10 cellular contexts compared by ENCODE assay signal in the genomic region with DNA sequence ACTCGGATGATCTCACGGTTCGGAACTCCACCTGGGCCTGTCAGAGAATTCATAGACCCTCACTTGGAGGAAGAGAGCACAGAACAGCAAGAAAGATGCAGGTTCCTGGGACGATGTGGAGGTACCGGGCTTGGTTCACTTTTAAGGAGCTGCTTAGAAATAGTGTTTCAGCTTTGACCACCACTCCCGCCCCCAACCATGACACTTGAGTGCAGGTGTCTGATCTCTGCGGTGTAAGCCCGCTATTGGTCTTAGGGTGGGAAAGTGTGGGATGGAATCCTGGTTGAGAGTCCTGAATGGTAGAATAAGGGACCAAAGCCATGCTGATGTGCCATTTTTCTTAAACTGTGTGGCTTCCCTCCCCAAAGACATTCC.
DNase-seq lines count a peak whose midpoint lies in the region; ATAC-seq, FAIRE-seq and TF ChIP-seq lines count a peak whose summit lies in the region.
"Had no signal": no experiment of that assay in that cellular context is flagged by ENCODE, and none has a peak within 500 bp of the region (broad histone marks: within the 10 kb centered on the region; RNA-seq: fewer than 3 reads in every experiment).

No MANE protein-coding gene starts in this region.

- TF ChIP-seq POLR2A in HepG2 (IDR thresholded peaks at IDR 0.05; ENCODE audit: insufficient read depth in 1 of 2, low read depth in 2 of 2, low read length in 2 of 2) (no peak), right lobe of liver (IDR thresholded peaks at IDR 0.05) (no peak)

- H4K20me1 ChIP-seq in HepG2 (ENCODE audit: insufficient read depth, low read length): no peaks in the 10 kb centered on the region

- peak overlapping the region; percentile 75 for H3K4me2 ChIP-seq in HepG2 (ENCODE audit: low read depth, low read length)

- TSS peak; percentile 91 for BruUV-seq in HepG2 (replicated peaks; lab: Mats Ljungman, UMichigan)

- intact Hi-C loops in HepG2 (cut with micrococcal nuclease; ENCODE audit: unreplicated experiment): no loop called here
- intact Hi-C loops in right lobe of liver (cut with DNase I): no loop called here

- no peaks in the 10 kb centered on the region for H3K36me3 ChIP-seq in HepG2 (replicated peaks in 1 of 2; ENCODE audit: control insufficient read depth in 1 of 2, insufficient read depth in 2 of 2, low read length in 2 of 2)
- H3K36me3 ChIP-seq in right lobe of liver: no peaks in the 10 kb centered on the region
- no peaks in the 10 kb centered on the region for H3K36me3 ChIP-seq in mucosa of rectum (ENCODE audit: control insufficient read depth in 2 of 2, insufficient read depth in 2 of 2, low read length in 2 of 2)
- H3K36me3 ChIP-seq in WERI-Rb-1: no peaks in the 10 kb centered on the region

- TF ChIP-seq CTCF in HepG2 (CRISPR knock-in tag; IDR thresholded peaks at IDR 0.05): no peak
- TF ChIP-seq CTCF in right lobe of liver (IDR thresholded peaks at IDR 0.05): no peak
- TF ChIP-seq CTCF in astrocyte of the cerebellum (IDR thresholded peaks at IDR 0.05; ENCODE audit: low read depth, low read length, missing control alignments): no peak
- no peak for TF ChIP-seq CTCF in WERI-Rb-1 (IDR thresholded peaks at IDR 0.05; ENCODE audit: low read depth, low read length)

- WGBS in HepG2 (ENCODE audit: low lambda C conversion rate): 77% methylated on average over 8 of the region's 8 CpGs
- 43% methylated on average over 5 of the region's 8 CpGs for WGBS in right lobe of liver (ENCODE audit: insufficient coverage, low coverage, low lambda C conversion rate, missing lambda C conversion rate)

- H3K27ac ChIP-seq in HepG2 (ENCODE audit: extremely low read length, insufficient read depth, low read length): peak overlapping the region; percentile 32
- no peak overlapping the region for H3K27ac ChIP-seq in right lobe of liver
- peak overlapping the region; percentile 43 to 58 for H3K27ac ChIP-seq in mucosa of rectum (ENCODE audit: low read depth in 2 of 2, low read length in 2 of 2)
- no peak overlapping the region for H3K27ac ChIP-seq in WERI-Rb-1

- no peak overlapping the region for H2AFZ ChIP-seq in HepG2 (ENCODE audit: low read length)

- H3K4me3 ChIP-seq in HepG2 (replicated peaks in 1 of 3; ENCODE audit: insufficient read depth in 1 of 3, low read depth in 2 of 3, low read length in 3 of 3) (peak overlapping the region; percentile 18 to 46 (median 36); a peak in 4 of 6 replicates), right lobe of liver (no peak overlapping the region), astrocyte of the cerebellum (ENCODE audit: low read depth, low read length) (peak overlapping the region; percentile 30), mucosa of rectum (ENCODE audit: low read length in 2 of 2) (peak overlapping the region; percentile 31 to 57), WERI-Rb-1 (ENCODE audit: low read depth, low read length) (no peak overlapping the region)

- POLR2A ChIA-PET in HepG2 (lab: Yijun Ruan, JAX): interaction anchor here (2.0 kb wide), 1 partner anchor 10 kb away, joined by 5 read pairs; no protein-coding TSS in a partner anchor

- H3K27me3 ChIP-seq in HepG2 (ENCODE audit: control insufficient read depth in 1 of 2, insufficient read depth in 2 of 2, low read length in 2 of 2) (no peaks in the 10 kb centered on the region), right lobe of liver (peaks cover 3 to 16% of the 10 kb centered on the region in 2 donors), mucosa of rectum (ENCODE audit: control insufficient read depth in 2 of 2, insufficient read depth in 2 of 2, low read length in 2 of 2) (peaks cover 29 to 53% of the 10 kb centered on the region in 2 donors), WERI-Rb-1 (ENCODE audit: insufficient read depth, low read depth, severe bottlenecking) (no peaks in the 10 kb centered on the region)

- in situ Hi-C loops in HepG2 (cut with HindIII; ENCODE audit: extremely low pct_ligation_motif_present, low pct_unique_long_range_greater_than_20kb) (no loop called here), astrocyte of the cerebellum (cut with HindIII; ENCODE audit: low sequenced_read_pairs) (no loop called here)

- no peaks in the 10 kb centered on the region for H3K79me2 ChIP-seq in HepG2 (ENCODE audit: insufficient read depth, low read length)

- TF ChIP-seq EP300 in HepG2 (IDR thresholded peaks at IDR 0.05; ENCODE audit: low read depth in 2 of 2, low read length in 2 of 2): no peak
- TF ChIP-seq EP300 in HepG2 (CRISPR knock-in tag; IDR thresholded peaks at IDR 0.05; ENCODE audit: borderline replicate concordance): no peak

- no peak for FAIRE-seq in HepG2 (lab: Jason Lieb, UNC)

- TF ChIP-seq RAD21 in HepG2 (CRISPR knock-in tag; IDR thresholded peaks at IDR 0.05): no peak

- no peak for ATAC-seq in HepG2
- no peak for ATAC-seq in right lobe of liver
- no peak for ATAC-seq in GM18909 (IDR thresholded peaks at IDR 0.05; ENCODE audit: poor library complexity, unreplicated experiment)

- CTCF ChIA-PET in HepG2 (lab: Yijun Ruan, JAX; ENCODE audit: low intra/inter-chr PET ratio, low total read pairs): no interaction called here

- no peak for DNase-seq in HepG2 (ENCODE audit: low spot score)
- no peak for DNase-seq in right lobe of liver
- no peak for DNase-seq in astrocyte of the cerebellum (ENCODE audit: low read depth)
- DNase-seq in NCI-H2196 treated with DMSO at 0.1 percent for 48 hours (lab: John Stamatoyannopoulos, UW; ENCODE audit: unreplicated experiment): no peak
- DNase-seq in GM19238 (ENCODE audit: insufficient read length, low spot score): no peak
- DNase-seq in WERI-Rb-1: no peak
- DNase-seq: activated CD4-positive, alpha-beta T cell treated with anti-CD3 and anti-CD28 coated beads, Interleukin-2, amount 50 U/mL, for 4 hours; effector CD4-positive, alpha-beta T cell had no signal

- H3K4me1 ChIP-seq in HepG2 (ENCODE audit: insufficient read depth, low read length) (peaks cover 65% of the 10 kb centered on the region), right lobe of liver (peaks cover 0 to 5% (median 0%) of the 10 kb centered on the region in 4 donors), mucosa of rectum (ENCODE audit: control insufficient read depth in 2 of 2, insufficient read depth in 2 of 2, low read length in 2 of 2) (peaks cover 2 to 5% of the 10 kb centered on the region in 2 donors)

- no peaks in the 10 kb centered on the region for H3K9me3 ChIP-seq in HepG2 (ENCODE audit: low read length)
- no peaks in the 10 kb centered on the region for H3K9me3 ChIP-seq in right lobe of liver
- no peaks in the 10 kb centered on the region for H3K9me3 ChIP-seq in mucosa of rectum (ENCODE audit: control insufficient read depth in 2 of 2, low read length in 2 of 2)
- H3K9me3 ChIP-seq in WERI-Rb-1 (ENCODE audit: severe bottlenecking): no peaks in the 10 kb centered on the region

- H3K9ac ChIP-seq in HepG2 (ENCODE audit: insufficient read depth, low read depth, low read length): no peak overlapping the region; the same call in 1 of the 2 replicates
- no peak overlapping the region for H3K9ac ChIP-seq in mucosa of rectum (ENCODE audit: low read depth in 1 of 2, low read length in 2 of 2)

TF ChIP-seq in HepG2, 621 proteins besides CTCF, POLR2A, EP300 and RAD21:
- TF ChIP-seq ADNP (CRISPR knock-in tag; IDR thresholded peaks at IDR 0.05) (no peak), TAF15 (IDR thresholded peaks at IDR 0.05; ENCODE audit: low read depth, low read length, poor library complexity, severe bottlenecking) (no peak), ZNF580 (CRISPR knock-in tag; IDR thresholded peaks at IDR 0.05; ENCODE audit: borderline replicate concordance, low read depth) (no peak), ZNF232 (CRISPR knock-in tag; IDR thresholded peaks at IDR 0.05; ENCODE audit: borderline replicate concordance) (no peak)

Comparison
In these comparisons a context has a peak if more than half of its experiments do, and no peak if none do; other contexts are left out.
1. H3K27ac ChIP-seq: peak in HepG2 (single experiment) and mucosa of rectum (2 of 2); none in right lobe of liver (0 of 3) and WERI-Rb-1 (single experiment).
2. H3K4me3 ChIP-seq: peak in HepG2 (3 of 3), astrocyte of the cerebellum (single experiment) and mucosa of rectum (2 of 2); none in right lobe of liver (0 of 3) and WERI-Rb-1 (single experiment).